8 cellular contexts compared by ENCODE assay signal in the genomic region with DNA sequence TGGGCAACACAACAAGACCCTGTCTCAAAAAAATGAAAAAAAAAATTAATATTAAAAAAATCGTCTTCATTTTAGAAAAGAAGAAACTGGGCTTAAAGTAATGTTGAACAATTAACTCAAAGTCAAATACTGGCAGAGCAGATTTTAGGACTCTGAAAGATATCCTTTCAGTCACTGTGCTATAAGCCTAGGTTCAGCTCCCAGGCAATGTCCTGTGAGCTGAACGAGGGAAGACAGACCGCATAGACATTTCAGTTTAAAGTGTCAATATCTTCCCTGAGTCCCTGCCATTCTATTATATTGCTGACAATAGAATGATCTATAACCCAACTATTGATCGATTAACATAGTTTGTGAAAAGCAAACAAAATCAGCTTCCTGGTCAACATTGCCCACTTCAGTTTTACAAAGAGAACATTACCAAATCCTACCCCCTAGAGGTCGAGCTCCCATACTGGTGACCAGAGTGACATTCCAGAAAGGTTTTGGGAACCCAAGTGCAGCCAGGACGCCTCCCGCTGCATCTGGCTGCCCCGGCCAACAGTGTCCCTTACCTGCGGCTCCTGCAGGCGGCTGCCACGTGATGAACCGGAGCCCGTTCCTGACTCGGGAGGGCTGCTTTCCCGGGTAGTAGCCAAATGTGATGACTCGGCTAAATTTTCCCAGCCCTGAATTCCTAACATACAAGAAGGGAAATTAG. TPM values are rescaled to one million over a fixed set of nuclear protein-coding genes. Genes with fewer than 3 reads are reported as not detected.
DNase-seq lines count a peak whose midpoint lies in the region; ATAC-seq and TF ChIP-seq lines count a peak whose summit lies in the region.

No MANE protein-coding gene starts in this region.

- TF ChIP-seq CTCF in GM10266 (IDR thresholded peaks at IDR 0.05; ENCODE audit: control insufficient read depth, insufficient read depth, low read depth, missing control alignments) = peak; percentile 8
- peak; percentile 45 for TF ChIP-seq CTCF in endodermal cell (conservative IDR thresholded peaks at IDR 0.05)

- no peak overlapping the region for H3K27ac Mint-ChIP-seq in endodermal cell

- no peaks in the 10 kb centered on the region for H3K36me3 Mint-ChIP-seq in endodermal cell (ENCODE audit: low read depth)

- no peak overlapping the region for H3K9ac ChIP-seq in endodermal cell (ENCODE audit: extremely low read depth, low read length, poor library complexity, severe bottlenecking)

- H3K4me1 ChIP-seq in endodermal cell (ENCODE audit: control insufficient read depth, insufficient read depth, low read length) = peaks cover 3% of the 10 kb centered on the region

- H3K27ac ChIP-seq in endodermal cell (ENCODE audit: low read depth, low read length) = no peak overlapping the region

- no peaks in the 10 kb centered on the region for H3K9me3 Mint-ChIP-seq in endodermal cell

- peak overlapping the region; percentile 68 for H3K4me3 ChIP-seq in endodermal cell (ENCODE audit: low read length)

- 24 to 61% methylated on average over 2 to 16 of the region's 16 CpGs for WGBS in endodermal cell (ENCODE audit: insufficient coverage in 1 of 2, insufficient read length in 1 of 2), 2 experiments

- DNase-seq in GM10266 (ENCODE audit: extremely low spot score) (no peak), NCI-H69 (lab: John Stamatoyannopoulos, UW) (peak; percentile 86), endodermal cell (peak; percentile 91), mucosa of gallbladder (ENCODE audit: low spot score) (peak; percentile 80), NCI-H187 treated with DMSO at 0.1 percent for 48 hours (lab: John Stamatoyannopoulos, UW) (no peak), epidermal melanocyte (ENCODE audit: insufficient read length, low spot score) (no peak)

- H3K36me3 ChIP-seq in endodermal cell (ENCODE audit: control insufficient read depth, insufficient read depth, low read length) = no peaks in the 10 kb centered on the region

- ATAC-seq in HG03565 (IDR thresholded peaks at IDR 0.05; ENCODE audit: unreplicated experiment) (no peak), HG02973 (IDR thresholded peaks at IDR 0.05; ENCODE audit: unreplicated experiment) (no peak)

- no peaks in the 10 kb centered on the region for H3K27me3 Mint-ChIP-seq in endodermal cell (ENCODE audit: insufficient read depth)

- no peaks in the 10 kb centered on the region for H3K9me3 ChIP-seq in endodermal cell (ENCODE audit: control insufficient read depth, low read length)

- H3K27me3 ChIP-seq in endodermal cell (ENCODE audit: control insufficient read depth, insufficient read depth, low read length, poor library complexity, severe bottlenecking) = no peaks in the 10 kb centered on the region

- H3K4me1 Mint-ChIP-seq in endodermal cell = peaks cover 17% of the 10 kb centered on the region

- H3K4me3 Mint-ChIP-seq in endodermal cell = no peak overlapping the region

RNA-seq across cellular contexts. Expression of a gene that starts 0.6 kb away (rescaled TPM):
- total RNA-seq in endodermal cell (under 1 TPM; 0.35 to 0.55 TPM), mucosa of gallbladder (0.75 TPM)
- polyA plus RNA-seq in endodermal cell (2013, experiment 1 of 2) = 0.11 TPM
- polyA plus RNA-seq in endodermal cell (2013, experiment 2 of 2) = not detected

RNA-seq across cellular contexts. Expression of a gene that starts 59.7 kb away (rescaled TPM):
- total RNA-seq in endodermal cell = 10 to 100 TPM; 72.8 to 74.4 TPM
- 67.7 TPM for polyA plus RNA-seq in endodermal cell (2013, experiment 1 of 2)
- polyA plus RNA-seq in endodermal cell (2013, experiment 2 of 2) = 66.3 TPM
- 39.0 TPM for total RNA-seq in mucosa of gallbladder

Comparison
In these comparisons a context has a peak if more than half of its experiments do, and no peak if none do; other contexts are left out.
1. DNase-seq: peak in NCI-H69 (single experiment), endodermal cell (single experiment) and mucosa of gallbladder (single experiment); none in GM10266 (single experiment), NCI-H187 treated with DMSO at 0.1 percent for 48 hours (single experiment) and epidermal melanocyte (single experiment).